ENCODE assay signal across 8 cellular contexts in the genomic region with DNA sequence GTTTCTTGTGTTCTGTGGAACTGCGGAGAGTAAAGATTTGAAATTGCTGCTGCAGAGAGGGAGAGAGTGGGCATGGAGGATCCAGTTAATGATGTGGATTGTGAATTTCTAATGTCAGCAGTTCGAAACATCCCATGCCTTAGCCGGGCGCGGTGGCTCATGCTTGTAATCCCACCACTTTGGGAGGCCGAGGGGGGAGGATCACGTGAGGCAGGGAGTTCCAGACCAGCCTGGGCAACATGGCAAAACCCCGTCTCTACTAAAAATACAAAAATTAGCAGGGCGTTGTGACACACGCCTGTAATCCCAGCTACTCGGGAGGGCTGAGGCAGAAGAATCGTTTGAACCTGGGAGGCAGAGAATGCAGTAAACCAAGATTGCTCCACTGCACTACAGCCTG. TPM values are rescaled to one million over a fixed set of nuclear protein-coding genes. Genes with fewer than 3 reads are reported as not detected.
A peak's percentile ranks its signal among the peaks of the same experiment; 100 is the strongest.
DNase-seq lines count a peak whose midpoint lies in the region; ATAC-seq, FAIRE-seq and TF ChIP-seq lines count a peak whose summit lies in the region.

No MANE protein-coding gene starts in this region.

- H3K36me3 ChIP-seq in NT2/D1 (ENCODE audit: insufficient read depth, insufficient read length, low read length) (peaks cover 7% of the 10 kb centered on the region), neural progenitor cell (no peaks in the 10 kb centered on the region)

- H3K9ac ChIP-seq in NT2/D1 (ENCODE audit: insufficient read length, low read depth) (peak overlapping the region; percentile 12), neural progenitor cell (no peak overlapping the region)

- no peaks in the 10 kb centered on the region for H3K27me3 ChIP-seq in NT2/D1 (ENCODE audit: insufficient read depth, insufficient read length)
- no peaks in the 10 kb centered on the region for H3K27me3 ChIP-seq in neural progenitor cell

- DNase-seq in A549 (ENCODE audit: low read depth in 1 of 2, low spot score in 1 of 2): no peak
- no peak for DNase-seq in NT2/D1 (ENCODE audit: low read depth, low spot score)
- no peak for DNase-seq in endothelial cell (ENCODE audit: low spot score)
- peak; percentile 14 for DNase-seq in neural progenitor cell (ENCODE audit: low spot score)
- DNase-seq in HTR-8/SVneo (ENCODE audit: insufficient read length, low spot score): no peak
- no peak for DNase-seq in AG20443 (ENCODE audit: low spot score)
- DNase-seq in stimulated activated naive CD4-positive, alpha-beta T cell (lab: John Stamatoyannopoulos, UW): no peak

- TF ChIP-seq CTCF in A549 (IDR thresholded peaks at IDR 0.05) (no peak), endothelial cell (IDR thresholded peaks at IDR 0.05; ENCODE audit: unreplicated experiment) (no peak), neural progenitor cell (IDR thresholded peaks at IDR 0.05) (no peak)

- no peak overlapping the region for H3K27ac ChIP-seq in A549
- peak overlapping the region; percentile 39 for H3K27ac ChIP-seq in neural progenitor cell

- no peaks in the 10 kb centered on the region for H3K9me3 ChIP-seq in A549
- H3K9me3 ChIP-seq in NT2/D1 (ENCODE audit: insufficient read depth, low read length): no peaks in the 10 kb centered on the region
- no peaks in the 10 kb centered on the region for H3K9me3 ChIP-seq in neural progenitor cell (ENCODE audit: low read depth)

- no peak for TF ChIP-seq POLR2A in A549 (IDR thresholded peaks at IDR 0.05; ENCODE audit: low read length)

- FAIRE-seq in A549 (lab: Jason Lieb, UNC) (no peak), HTR-8/SVneo (lab: Jason Lieb, UNC) (no peak)

- no peak for ATAC-seq in A549
- no peak for ATAC-seq in HG02798 (IDR thresholded peaks at IDR 0.05; ENCODE audit: poor library complexity, unreplicated experiment)

- H3K4me3 Mint-ChIP-seq in endothelial cell (ENCODE audit: unreplicated experiment) (peak overlapping the region; percentile 54), neural progenitor cell (no peak overlapping the region)

- H3K27me3 Mint-ChIP-seq in endothelial cell (ENCODE audit: unreplicated experiment): peaks cover 9% of the 10 kb centered on the region
- H3K27me3 Mint-ChIP-seq in neural progenitor cell (ENCODE audit: insufficient read depth, low read depth): peaks cover 15% of the 10 kb centered on the region

- H3K36me3 Mint-ChIP-seq in endothelial cell (ENCODE audit: low read depth, unreplicated experiment) (peaks cover 5% of the 10 kb centered on the region), neural progenitor cell (no peaks in the 10 kb centered on the region)

- H2AFZ ChIP-seq in neural progenitor cell (replicated peaks): no peak overlapping the region

- H3K27ac Mint-ChIP-seq in endothelial cell (ENCODE audit: unreplicated experiment): peak overlapping the region; percentile 82
- H3K27ac Mint-ChIP-seq in neural progenitor cell: peak overlapping the region; percentile 1

- no peak overlapping the region for H3K4me3 ChIP-seq in A549
- H3K4me3 ChIP-seq in NT2/D1 (ENCODE audit: insufficient read length, low read depth): no peak overlapping the region
- no peak overlapping the region for H3K4me3 ChIP-seq in neural progenitor cell

- H3K4me1 ChIP-seq in A549 (peaks cover 15% of the 10 kb centered on the region; the same call in 2 of the 3 replicates), NT2/D1 (ENCODE audit: insufficient read depth, insufficient read length) (peaks cover 3% of the 10 kb centered on the region), neural progenitor cell (peaks cover 45% of the 10 kb centered on the region)

- H3K9me3 Mint-ChIP-seq in endothelial cell (ENCODE audit: unreplicated experiment): no peaks in the 10 kb centered on the region
- H3K9me3 Mint-ChIP-seq in neural progenitor cell: no peaks in the 10 kb centered on the region

- TF ChIP-seq RAD21 in A549 (conservative IDR thresholded peaks at IDR 0.05 in 1 of 2, IDR thresholded peaks at IDR 0.05 in 1 of 2): no peak

- H3K4me2 ChIP-seq in A549 (peak overlapping the region; percentile 91; the same call in 2 of the 3 replicates), neural progenitor cell (peak overlapping the region; percentile 78)

- POLR2A ChIA-PET in A549 (lab: Yijun Ruan, JAX): no interaction called here

- WGBS in A549 (ENCODE audit: missing lambda C conversion rate): 92% methylated on average over 12 of the region's 12 CpGs

- peaks cover 56% of the 10 kb centered on the region for H3K4me1 Mint-ChIP-seq in endothelial cell (ENCODE audit: unreplicated experiment)
- H3K4me1 Mint-ChIP-seq in neural progenitor cell: peaks cover 34% of the 10 kb centered on the region

- H3K79me2 ChIP-seq in neural progenitor cell (ENCODE audit: low read depth): no peaks in the 10 kb centered on the region

- H3F3A ChIP-seq in neural progenitor cell (ENCODE audit: low read depth): peaks cover 62% of the 10 kb centered on the region

- no peaks in the 10 kb centered on the region for H4K20me1 ChIP-seq in neural progenitor cell (ENCODE audit: low read depth)

- TF ChIP-seq EP300 in A549 (IDR thresholded peaks at IDR 0.05): no peak

- CTCF ChIA-PET in A549 (lab: Yijun Ruan, JAX): interaction anchor here (0.9 to 1.3 kb wide), 3 partner anchors 23 to 298 kb away, joined by 3 to 5 read pairs (median 5); no protein-coding TSS in a partner anchor

TF ChIP-seq in A549, 52 proteins besides CTCF, POLR2A, EP300 and RAD21:
- TF ChIP-seq NFE2L2 (conservative IDR thresholded peaks at IDR 0.05; ENCODE audit: low read length): no peak
- no peak for TF ChIP-seq JUNB (IDR thresholded peaks at IDR 0.05)
- TF ChIP-seq JUN (IDR thresholded peaks at IDR 0.05): no peak
- TF ChIP-seq HOXB13 (CRISPR knock-in tag; IDR thresholded peaks at IDR 0.05; ENCODE audit: low read depth): no peak

RNA-seq across cellular contexts. Expression of gene CAVIN3, which starts 1.1 kb away (rescaled TPM):
- 5.2 and 6.0 TPM in 2 replicates for polyA plus RNA-seq in A549 (2011; rRNA removed)
- polyA plus RNA-seq in A549 (2012; cell fraction: cytosol; rRNA removed): 18.9 and 23.3 TPM in 2 replicates
- 23.4 and 30.6 TPM in 2 replicates for polyA plus RNA-seq in A549 (2012; cell fraction: nucleus; rRNA removed)
- polyA plus RNA-seq in A549 (2017; fragmentation: RNase III; extraction: RNeasy Plus Mini Kit Qiagen cat#74134 plus additional on column Dnase treatment): 15.9 to 26.7 TPM (median 22.9 TPM) in 3 replicates
- 2.0 and 2.1 TPM in 2 replicates for polyA minus RNA-seq in A549 (2011; rRNA and poly(A)+ RNA removed)
- total RNA-seq in endothelial cell (ENCODE audit: unreplicated experiment): 91.0 TPM
- total RNA-seq in neural progenitor cell (ENCODE audit: low replicate concordance): 2.9 and 12.2 TPM in 2 replicates
